ENCODE assay signal across 1 cellular context in the genomic region with DNA sequence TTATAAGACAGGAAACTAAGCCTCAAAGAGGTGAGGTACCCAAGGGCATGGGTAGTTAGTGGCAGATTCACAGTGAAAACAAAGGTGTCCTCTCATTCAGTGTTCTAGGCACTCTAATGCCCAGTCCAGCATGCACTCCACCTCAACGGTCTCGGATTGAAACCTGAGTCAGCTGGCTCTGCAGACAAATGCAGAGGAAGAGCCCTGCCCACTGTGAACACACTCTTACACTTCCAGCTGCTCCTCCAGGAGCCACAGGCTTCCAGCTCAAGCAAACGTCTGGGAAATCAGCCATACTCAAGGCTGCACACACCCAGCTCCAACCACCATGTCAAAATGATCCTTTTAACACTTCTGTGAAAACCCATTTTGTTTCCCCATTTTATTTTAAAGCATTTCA.
TF ChIP-seq lines count a peak whose summit lies in the region.

No MANE protein-coding gene starts in this region.

TF ChIP-seq in H1, 55 proteins besides CTCF, POLR2A, EP300 and RAD21:
- TF ChIP-seq SP1 (IDR thresholded peaks at IDR 0.05; ENCODE audit: low read depth, low read length) (no peak), CBX5 (IDR thresholded peaks at IDR 0.05; ENCODE audit: low read depth, low read length) (no peak), TAF7 (optimal IDR thresholded peaks at IDR 0.05; ENCODE audit: borderline replicate concordance, low read depth, low read length) (no peak), TCF12 (IDR thresholded peaks at IDR 0.05; ENCODE audit: low read depth, low read length) (no peak), SP4 (IDR thresholded peaks at IDR 0.05; ENCODE audit: low read length) (no peak), YY1 (IDR thresholded peaks at IDR 0.05; ENCODE audit: low read depth, low read length) (no peak), EGR1 (IDR thresholded peaks at IDR 0.05; ENCODE audit: borderline replicate concordance, low read depth, low read length) (no peak), SP2 (IDR thresholded peaks at IDR 0.05; ENCODE audit: low read length) (no peak), BCL11A (IDR thresholded peaks at IDR 0.05; ENCODE audit: low read depth in 2 of 2, low read length in 2 of 2) (no peak), SIRT6 (IDR thresholded peaks at IDR 0.05; ENCODE audit: low read length) (no peak), ZNF274 (IDR thresholded peaks at IDR 0.05; ENCODE audit: borderline replicate concordance, extremely low read depth, low read length) (no peak), CBX8 (IDR thresholded peaks at IDR 0.05; ENCODE audit: borderline replicate concordance, low read depth, low read length) (no peak), FOSL1 (IDR thresholded peaks at IDR 0.05; ENCODE audit: insufficient read depth, low read depth, low read length) (no peak), NRF1 (IDR thresholded peaks at IDR 0.05; ENCODE audit: low read depth, low read length) (no peak), KDM1A (IDR thresholded peaks at IDR 0.05; ENCODE audit: borderline replicate concordance, low read length) (no peak)
- TF ChIP-seq, protein P1, sequence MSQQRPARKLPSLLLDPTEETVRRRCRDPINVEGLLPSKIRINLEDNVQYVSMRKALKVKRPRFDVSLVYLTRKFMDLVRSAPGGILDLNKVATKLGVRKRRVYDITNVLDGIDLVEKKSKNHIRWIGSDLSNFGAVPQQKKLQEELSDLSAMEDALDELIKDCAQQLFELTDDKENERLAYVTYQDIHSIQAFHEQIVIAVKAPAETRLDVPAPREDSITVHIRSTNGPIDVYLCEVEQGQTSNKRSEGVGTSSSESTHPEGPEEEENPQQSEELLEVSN (IDR thresholded peaks at IDR 0.05) = no peak
- TF ChIP-seq, protein P2, sequence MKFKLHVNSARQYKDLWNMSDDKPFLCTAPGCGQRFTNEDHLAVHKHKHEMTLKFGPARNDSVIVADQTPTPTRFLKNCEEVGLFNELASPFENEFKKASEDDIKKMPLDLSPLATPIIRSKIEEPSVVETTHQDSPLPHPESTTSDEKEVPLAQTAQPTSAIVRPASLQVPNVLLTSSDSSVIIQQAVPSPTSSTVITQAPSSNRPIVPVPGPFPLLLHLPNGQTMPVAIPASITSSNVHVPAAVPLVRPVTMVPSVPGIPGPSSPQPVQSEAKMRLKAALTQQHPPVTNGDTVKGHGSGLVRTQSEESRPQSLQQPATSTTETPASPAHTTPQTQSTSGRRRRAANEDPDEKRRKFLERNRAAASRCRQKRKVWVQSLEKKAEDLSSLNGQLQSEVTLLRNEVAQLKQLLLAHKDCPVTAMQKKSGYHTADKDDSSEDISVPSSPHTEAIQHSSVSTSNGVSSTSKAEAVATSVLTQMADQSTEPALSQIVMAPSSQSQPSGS (IDR thresholded peaks at IDR 0.05; ENCODE audit: low read length) = no peak
- TF ChIP-seq, protein P3, sequence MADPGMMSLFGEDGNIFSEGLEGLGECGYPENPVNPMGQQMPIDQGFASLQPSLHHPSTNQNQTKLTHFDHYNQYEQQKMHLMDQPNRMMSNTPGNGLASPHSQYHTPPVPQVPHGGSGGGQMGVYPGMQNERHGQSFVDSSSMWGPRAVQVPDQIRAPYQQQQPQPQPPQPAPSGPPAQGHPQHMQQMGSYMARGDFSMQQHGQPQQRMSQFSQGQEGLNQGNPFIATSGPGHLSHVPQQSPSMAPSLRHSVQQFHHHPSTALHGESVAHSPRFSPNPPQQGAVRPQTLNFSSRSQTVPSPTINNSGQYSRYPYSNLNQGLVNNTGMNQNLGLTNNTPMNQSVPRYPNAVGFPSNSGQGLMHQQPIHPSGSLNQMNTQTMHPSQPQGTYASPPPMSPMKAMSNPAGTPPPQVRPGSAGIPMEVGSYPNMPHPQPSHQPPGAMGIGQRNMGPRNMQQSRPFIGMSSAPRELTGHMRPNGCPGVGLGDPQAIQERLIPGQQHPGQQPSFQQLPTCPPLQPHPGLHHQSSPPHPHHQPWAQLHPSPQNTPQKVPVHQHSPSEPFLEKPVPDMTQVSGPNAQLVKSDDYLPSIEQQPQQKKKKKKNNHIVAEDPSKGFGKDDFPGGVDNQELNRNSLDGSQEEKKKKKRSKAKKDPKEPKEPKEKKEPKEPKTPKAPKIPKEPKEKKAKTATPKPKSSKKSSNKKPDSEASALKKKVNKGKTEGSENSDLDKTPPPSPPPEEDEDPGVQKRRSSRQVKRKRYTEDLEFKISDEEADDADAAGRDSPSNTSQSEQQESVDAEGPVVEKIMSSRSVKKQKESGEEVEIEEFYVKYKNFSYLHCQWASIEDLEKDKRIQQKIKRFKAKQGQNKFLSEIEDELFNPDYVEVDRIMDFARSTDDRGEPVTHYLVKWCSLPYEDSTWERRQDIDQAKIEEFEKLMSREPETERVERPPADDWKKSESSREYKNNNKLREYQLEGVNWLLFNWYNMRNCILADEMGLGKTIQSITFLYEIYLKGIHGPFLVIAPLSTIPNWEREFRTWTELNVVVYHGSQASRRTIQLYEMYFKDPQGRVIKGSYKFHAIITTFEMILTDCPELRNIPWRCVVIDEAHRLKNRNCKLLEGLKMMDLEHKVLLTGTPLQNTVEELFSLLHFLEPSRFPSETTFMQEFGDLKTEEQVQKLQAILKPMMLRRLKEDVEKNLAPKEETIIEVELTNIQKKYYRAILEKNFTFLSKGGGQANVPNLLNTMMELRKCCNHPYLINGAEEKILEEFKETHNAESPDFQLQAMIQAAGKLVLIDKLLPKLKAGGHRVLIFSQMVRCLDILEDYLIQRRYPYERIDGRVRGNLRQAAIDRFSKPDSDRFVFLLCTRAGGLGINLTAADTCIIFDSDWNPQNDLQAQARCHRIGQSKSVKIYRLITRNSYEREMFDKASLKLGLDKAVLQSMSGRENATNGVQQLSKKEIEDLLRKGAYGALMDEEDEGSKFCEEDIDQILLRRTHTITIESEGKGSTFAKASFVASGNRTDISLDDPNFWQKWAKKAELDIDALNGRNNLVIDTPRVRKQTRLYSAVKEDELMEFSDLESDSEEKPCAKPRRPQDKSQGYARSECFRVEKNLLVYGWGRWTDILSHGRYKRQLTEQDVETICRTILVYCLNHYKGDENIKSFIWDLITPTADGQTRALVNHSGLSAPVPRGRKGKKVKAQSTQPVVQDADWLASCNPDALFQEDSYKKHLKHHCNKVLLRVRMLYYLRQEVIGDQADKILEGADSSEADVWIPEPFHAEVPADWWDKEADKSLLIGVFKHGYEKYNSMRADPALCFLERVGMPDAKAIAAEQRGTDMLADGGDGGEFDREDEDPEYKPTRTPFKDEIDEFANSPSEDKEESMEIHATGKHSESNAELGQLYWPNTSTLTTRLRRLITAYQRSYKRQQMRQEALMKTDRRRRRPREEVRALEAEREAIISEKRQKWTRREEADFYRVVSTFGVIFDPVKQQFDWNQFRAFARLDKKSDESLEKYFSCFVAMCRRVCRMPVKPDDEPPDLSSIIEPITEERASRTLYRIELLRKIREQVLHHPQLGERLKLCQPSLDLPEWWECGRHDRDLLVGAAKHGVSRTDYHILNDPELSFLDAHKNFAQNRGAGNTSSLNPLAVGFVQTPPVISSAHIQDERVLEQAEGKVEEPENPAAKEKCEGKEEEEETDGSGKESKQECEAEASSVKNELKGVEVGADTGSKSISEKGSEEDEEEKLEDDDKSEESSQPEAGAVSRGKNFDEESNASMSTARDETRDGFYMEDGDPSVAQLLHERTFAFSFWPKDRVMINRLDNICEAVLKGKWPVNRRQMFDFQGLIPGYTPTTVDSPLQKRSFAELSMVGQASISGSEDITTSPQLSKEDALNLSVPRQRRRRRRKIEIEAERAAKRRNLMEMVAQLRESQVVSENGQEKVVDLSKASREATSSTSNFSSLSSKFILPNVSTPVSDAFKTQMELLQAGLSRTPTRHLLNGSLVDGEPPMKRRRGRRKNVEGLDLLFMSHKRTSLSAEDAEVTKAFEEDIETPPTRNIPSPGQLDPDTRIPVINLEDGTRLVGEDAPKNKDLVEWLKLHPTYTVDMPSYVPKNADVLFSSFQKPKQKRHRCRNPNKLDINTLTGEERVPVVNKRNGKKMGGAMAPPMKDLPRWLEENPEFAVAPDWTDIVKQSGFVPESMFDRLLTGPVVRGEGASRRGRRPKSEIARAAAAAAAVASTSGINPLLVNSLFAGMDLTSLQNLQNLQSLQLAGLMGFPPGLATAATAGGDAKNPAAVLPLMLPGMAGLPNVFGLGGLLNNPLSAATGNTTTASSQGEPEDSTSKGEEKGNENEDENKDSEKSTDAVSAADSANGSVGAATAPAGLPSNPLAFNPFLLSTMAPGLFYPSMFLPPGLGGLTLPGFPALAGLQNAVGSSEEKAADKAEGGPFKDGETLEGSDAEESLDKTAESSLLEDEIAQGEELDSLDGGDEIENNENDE (IDR thresholded peaks at IDR 0.05; ENCODE audit: insufficient replicate concordance, low read length) = no peak
